Comparison of ENCODE assay signal across 1 cellular context in genomic region chr3:194312743-194313281, GRCh38.
TF ChIP-seq lines count a peak whose summit lies in the region.

No MANE protein-coding gene starts in this region.

TF ChIP-seq in HepG2, 621 proteins besides CTCF, POLR2A, EP300 and RAD21:
- TF ChIP-seq, protein P1, sequence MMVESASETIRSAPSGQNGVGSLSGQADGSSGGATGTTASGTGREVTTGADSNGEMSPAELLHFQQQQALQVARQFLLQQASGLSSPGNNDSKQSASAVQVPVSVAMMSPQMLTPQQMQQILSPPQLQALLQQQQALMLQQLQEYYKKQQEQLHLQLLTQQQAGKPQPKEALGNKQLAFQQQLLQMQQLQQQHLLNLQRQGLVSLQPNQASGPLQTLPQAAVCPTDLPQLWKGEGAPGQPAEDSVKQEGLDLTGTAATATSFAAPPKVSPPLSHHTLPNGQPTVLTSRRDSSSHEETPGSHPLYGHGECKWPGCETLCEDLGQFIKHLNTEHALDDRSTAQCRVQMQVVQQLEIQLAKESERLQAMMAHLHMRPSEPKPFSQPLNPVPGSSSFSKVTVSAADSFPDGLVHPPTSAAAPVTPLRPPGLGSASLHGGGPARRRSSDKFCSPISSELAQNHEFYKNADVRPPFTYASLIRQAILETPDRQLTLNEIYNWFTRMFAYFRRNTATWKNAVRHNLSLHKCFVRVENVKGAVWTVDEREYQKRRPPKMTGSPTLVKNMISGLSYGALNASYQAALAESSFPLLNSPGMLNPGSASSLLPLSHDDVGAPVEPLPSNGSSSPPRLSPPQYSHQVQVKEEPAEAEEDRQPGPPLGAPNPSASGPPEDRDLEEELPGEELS (CRISPR knock-in tag; IDR thresholded peaks at IDR 0.05), result no peak
- no peak for TF ChIP-seq SKIL (CRISPR knock-in tag; IDR thresholded peaks at IDR 0.05; ENCODE audit: borderline replicate concordance)
- no peak for TF ChIP-seq ZNF747 (CRISPR knock-in tag; IDR thresholded peaks at IDR 0.05; ENCODE audit: borderline replicate concordance)
- TF ChIP-seq, protein P2, sequence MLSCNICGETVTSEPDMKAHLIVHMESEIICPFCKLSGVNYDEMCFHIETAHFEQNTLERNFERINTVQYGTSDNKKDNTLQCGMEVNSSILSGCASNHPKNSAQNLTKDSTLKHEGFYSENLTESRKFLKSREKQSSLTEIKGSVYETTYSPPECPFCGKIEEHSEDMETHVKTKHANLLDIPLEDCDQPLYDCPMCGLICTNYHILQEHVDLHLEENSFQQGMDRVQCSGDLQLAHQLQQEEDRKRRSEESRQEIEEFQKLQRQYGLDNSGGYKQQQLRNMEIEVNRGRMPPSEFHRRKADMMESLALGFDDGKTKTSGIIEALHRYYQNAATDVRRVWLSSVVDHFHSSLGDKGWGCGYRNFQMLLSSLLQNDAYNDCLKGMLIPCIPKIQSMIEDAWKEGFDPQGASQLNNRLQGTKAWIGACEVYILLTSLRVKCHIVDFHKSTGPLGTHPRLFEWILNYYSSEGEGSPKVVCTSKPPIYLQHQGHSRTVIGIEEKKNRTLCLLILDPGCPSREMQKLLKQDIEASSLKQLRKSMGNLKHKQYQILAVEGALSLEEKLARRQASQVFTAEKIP (CRISPR knock-in tag; IDR thresholded peaks at IDR 0.05; ENCODE audit: borderline replicate concordance), result no peak
- TF ChIP-seq HNF4A (CRISPR knock-in tag; IDR thresholded peaks at IDR 0.05), result no peak
- no peak for TF ChIP-seq ZNF430 (CRISPR knock-in tag; IDR thresholded peaks at IDR 0.05)
- no peak for TF ChIP-seq ZFX (CRISPR knock-in tag; IDR thresholded peaks at IDR 0.05; ENCODE audit: low read depth)
- TF ChIP-seq U2AF1 (optimal IDR thresholded peaks at IDR 0.05; ENCODE audit: low read depth, low read length), result no peak
- no peak for TF ChIP-seq ZNF567 (CRISPR knock-in tag; IDR thresholded peaks at IDR 0.05; ENCODE audit: borderline replicate concordance)
- no peak for TF ChIP-seq ZNF569 (CRISPR knock-in tag; IDR thresholded peaks at IDR 0.05; ENCODE audit: borderline replicate concordance)
- TF ChIP-seq CREBL2 (CRISPR knock-in tag; IDR thresholded peaks at IDR 0.05; ENCODE audit: borderline replicate concordance), result no peak
- TF ChIP-seq PHB2 (IDR thresholded peaks at IDR 0.05; ENCODE audit: partially characterized antibody), result no peak
- TF ChIP-seq ZNF235 (CRISPR knock-in tag; IDR thresholded peaks at IDR 0.05; ENCODE audit: borderline replicate concordance), result no peak
- TF ChIP-seq, protein P3, sequence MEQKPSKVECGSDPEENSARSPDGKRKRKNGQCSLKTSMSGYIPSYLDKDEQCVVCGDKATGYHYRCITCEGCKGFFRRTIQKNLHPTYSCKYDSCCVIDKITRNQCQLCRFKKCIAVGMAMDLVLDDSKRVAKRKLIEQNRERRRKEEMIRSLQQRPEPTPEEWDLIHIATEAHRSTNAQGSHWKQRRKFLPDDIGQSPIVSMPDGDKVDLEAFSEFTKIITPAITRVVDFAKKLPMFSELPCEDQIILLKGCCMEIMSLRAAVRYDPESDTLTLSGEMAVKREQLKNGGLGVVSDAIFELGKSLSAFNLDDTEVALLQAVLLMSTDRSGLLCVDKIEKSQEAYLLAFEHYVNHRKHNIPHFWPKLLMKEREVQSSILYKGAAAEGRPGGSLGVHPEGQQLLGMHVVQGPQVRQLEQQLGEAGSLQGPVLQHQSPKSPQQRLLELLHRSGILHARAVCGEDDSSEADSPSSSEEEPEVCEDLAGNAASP (CRISPR knock-in tag; IDR thresholded peaks at IDR 0.05; ENCODE audit: borderline replicate concordance), result no peak
- no peak for TF ChIP-seq FOXP1 (IDR thresholded peaks at IDR 0.05)
- TF ChIP-seq FOXP1 (CRISPR knock-in tag; IDR thresholded peaks at IDR 0.05), result no peak
- TF ChIP-seq GLI4 (CRISPR knock-in tag; IDR thresholded peaks at IDR 0.05; ENCODE audit: borderline replicate concordance), result no peak
- TF ChIP-seq, protein P4, sequence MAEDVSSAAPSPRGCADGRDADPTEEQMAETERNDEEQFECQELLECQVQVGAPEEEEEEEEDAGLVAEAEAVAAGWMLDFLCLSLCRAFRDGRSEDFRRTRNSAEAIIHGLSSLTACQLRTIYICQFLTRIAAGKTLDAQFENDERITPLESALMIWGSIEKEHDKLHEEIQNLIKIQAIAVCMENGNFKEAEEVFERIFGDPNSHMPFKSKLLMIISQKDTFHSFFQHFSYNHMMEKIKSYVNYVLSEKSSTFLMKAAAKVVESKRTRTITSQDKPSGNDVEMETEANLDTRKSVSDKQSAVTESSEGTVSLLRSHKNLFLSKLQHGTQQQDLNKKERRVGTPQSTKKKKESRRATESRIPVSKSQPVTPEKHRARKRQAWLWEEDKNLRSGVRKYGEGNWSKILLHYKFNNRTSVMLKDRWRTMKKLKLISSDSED (CRISPR knock-in tag; IDR thresholded peaks at IDR 0.05), result no peak
- TF ChIP-seq EED (CRISPR knock-in tag; IDR thresholded peaks at IDR 0.05), result no peak
- no peak for TF ChIP-seq ISX (CRISPR knock-in tag; conservative IDR thresholded peaks at IDR 0.05)
